Comparison of ENCODE assay signal across 1 cellular context in genomic region chr12:71754461-71755145, GRCh38.
TF ChIP-seq lines count a peak whose summit lies in the region.

Gene RAB21 (plus strand): TSS chr12:71754863. CDS start chr12:71755130, 267 bp downstream.

TF ChIP-seq in K562, 482 proteins besides CTCF, POLR2A, EP300 and RAD21 (continued from another document and continues in another):
- no peak for TF ChIP-seq ZNF518B (CRISPR knock-in tag; IDR thresholded peaks at IDR 0.05)
- no peak for TF ChIP-seq ZNF766 (CRISPR knock-in tag; conservative IDR thresholded peaks at IDR 0.05)
- TF ChIP-seq NKRF (IDR thresholded peaks at IDR 0.05; ENCODE audit: borderline replicate concordance): peak; percentile 19; the same call in 1 of the 2 replicates
- TF ChIP-seq RFX7 (CRISPR knock-in tag; IDR thresholded peaks at IDR 0.05): no peak
- peak; percentile 59; the same call in 1 of the 2 replicates for TF ChIP-seq SP1 (CRISPR knock-in tag; IDR thresholded peaks at IDR 0.05)
- peak; percentile 56; the same call in 1 of the 2 replicates for TF ChIP-seq JUND (IDR thresholded peaks at IDR 0.05; ENCODE audit: borderline replicate concordance, low read depth, low read length)
- TF ChIP-seq JUND (tag; IDR thresholded peaks at IDR 0.05; ENCODE audit: borderline replicate concordance, low read depth, low read length): no peak; the same call in 2 of the 3 replicates
- no peak for TF ChIP-seq ZNF253 (CRISPR knock-in tag; conservative IDR thresholded peaks at IDR 0.05)
- TF ChIP-seq MAX (CRISPR knock-in tag; IDR thresholded peaks at IDR 0.05): peak; percentile 79
- peak; percentile 80; the same call in 1 of the 2 replicates for TF ChIP-seq CBX1 (IDR thresholded peaks at IDR 0.05; ENCODE audit: low read depth)
- TF ChIP-seq POLR2AphosphoS5 (IDR thresholded peaks at IDR 0.05; ENCODE audit: control insufficient read depth, insufficient read depth, low read depth, low read length): peak; percentile 87
- peak in 1 of 2 experiments; percentile 65; a peak in 1 of 4 replicates for TF ChIP-seq SRF (CRISPR knock-in tag; IDR thresholded peaks at IDR 0.05)
- TF ChIP-seq TFAP4 (CRISPR knock-in tag; IDR thresholded peaks at IDR 0.05; ENCODE audit: borderline replicate concordance): peak; percentile 82
- TF ChIP-seq ZNF408 (CRISPR knock-in tag; IDR thresholded peaks at IDR 0.05; ENCODE audit: low read depth): no peak
- peak; percentile 47; the same call in 1 of the 2 replicates for TF ChIP-seq LCOR (CRISPR knock-in tag; IDR thresholded peaks at IDR 0.05)
- TF ChIP-seq GABPB1 (CRISPR knock-in tag; IDR thresholded peaks at IDR 0.05): peak; percentile 77
- TF ChIP-seq RCOR1 (IDR thresholded peaks at IDR 0.05; ENCODE audit: borderline replicate concordance in 1 of 2, low read depth in 2 of 2, low read length in 2 of 2): 0 out of 4 replicates have a peak, but pooled peaks of 1 of the 2 experiments have one; percentile 11
- peak; percentile 67 for TF ChIP-seq RB1 (IDR thresholded peaks at IDR 0.05; ENCODE audit: low read depth)
- peak; percentile 63 for TF ChIP-seq GMEB1 (CRISPR knock-in tag; IDR thresholded peaks at IDR 0.05)
- TF ChIP-seq ATF4 (CRISPR knock-in tag; IDR thresholded peaks at IDR 0.05): no peak
- peak; percentile 84 for TF ChIP-seq SUPT5H (IDR thresholded peaks at IDR 0.05)
- TF ChIP-seq EHMT2 (IDR thresholded peaks at IDR 0.05): no peak
- peak; percentile 24 for TF ChIP-seq SMAD1 (IDR thresholded peaks at IDR 0.05; ENCODE audit: low read depth, low read length, partially characterized antibody)
- TF ChIP-seq CREM (IDR thresholded peaks at IDR 0.05; ENCODE audit: low read depth): peak; percentile 98
- TF ChIP-seq MAZ (CRISPR knock-in tag; conservative IDR thresholded peaks at IDR 0.05 in 1 of 2, IDR thresholded peaks at IDR 0.05 in 1 of 2): peak; percentile 36 to 67; a peak in 3 of 4 replicates
- peak; percentile 91 for TF ChIP-seq RBFOX2 (IDR thresholded peaks at IDR 0.05; ENCODE audit: low read depth, low read length)
- TF ChIP-seq E2F8 (IDR thresholded peaks at IDR 0.05; ENCODE audit: low read depth, partially characterized antibody): peak; percentile 49
- TF ChIP-seq YY1 (IDR thresholded peaks at IDR 0.05; ENCODE audit: borderline replicate concordance in 1 of 3, control insufficient read depth in 1 of 3, extremely low read depth in 1 of 3, insufficient read depth in 3 of 3, insufficient read length in 1 of 3, insufficient replicate concordance in 2 of 3, low read depth in 1 of 3, low read length in 2 of 3): peak; percentile 70 to 95 (median 90)
- TF ChIP-seq ZNF263 (CRISPR knock-in tag; IDR thresholded peaks at IDR 0.05; ENCODE audit: borderline replicate concordance): no peak
- TF ChIP-seq SMARCA4 (IDR thresholded peaks at IDR 0.05): no peak
- peak; percentile 85; the same call in 1 of the 2 replicates for TF ChIP-seq PHF8 (IDR thresholded peaks at IDR 0.05; ENCODE audit: borderline replicate concordance, low read length)
- TF ChIP-seq TEAD1 (CRISPR knock-in tag; IDR thresholded peaks at IDR 0.05): peak; percentile 24 to 53; a peak in 1 of 4 replicates
- peak; percentile 30; the same call in 1 of the 2 replicates for TF ChIP-seq SMARCE1 (IDR thresholded peaks at IDR 0.05)
- TF ChIP-seq MTA3 (IDR thresholded peaks at IDR 0.05; ENCODE audit: borderline replicate concordance): 0 out of 2 replicates have a peak, but pooled peaks have one; percentile 46
- no peak for TF ChIP-seq FOXJ3 (CRISPR knock-in tag; IDR thresholded peaks at IDR 0.05)
- 0 out of 2 replicates have a peak, but pooled peaks have one; percentile 21 for TF ChIP-seq SREBF1 (IDR thresholded peaks at IDR 0.05; ENCODE audit: borderline replicate concordance, low read depth, low read length)
- peak; percentile 91 for TF ChIP-seq CXXC5 (CRISPR knock-in tag; IDR thresholded peaks at IDR 0.05)
- TF ChIP-seq POLR2H (tag; IDR thresholded peaks at IDR 0.05; ENCODE audit: low read depth): no peak
- no peak for TF ChIP-seq FOSL1 (tag; conservative IDR thresholded peaks at IDR 0.05)
- TF ChIP-seq TAF1 (IDR thresholded peaks at IDR 0.05; ENCODE audit: control insufficient read depth, extremely low read depth, insufficient read depth, low read length, severe bottlenecking): peak; percentile 70
- TF ChIP-seq ELF2 (CRISPR knock-in tag; IDR thresholded peaks at IDR 0.05): no peak
- TF ChIP-seq SIN3B (IDR thresholded peaks at IDR 0.05; ENCODE audit: low read depth): peak; percentile 85
- TF ChIP-seq TGIF2 (CRISPR knock-in tag; IDR thresholded peaks at IDR 0.05): 0 out of 2 replicates have a peak, but pooled peaks have one; percentile 29
- no peak for TF ChIP-seq ZFPM2 (CRISPR knock-in tag; IDR thresholded peaks at IDR 0.05)
- TF ChIP-seq ZBTB1 (CRISPR knock-in tag; IDR thresholded peaks at IDR 0.05; ENCODE audit: borderline replicate concordance, low read depth): peak; percentile 78; the same call in 1 of the 2 replicates
- no peak for TF ChIP-seq NFXL1 (CRISPR knock-in tag; IDR thresholded peaks at IDR 0.05)
- no peak for TF ChIP-seq MEF2A (IDR thresholded peaks at IDR 0.05; ENCODE audit: control insufficient read depth, low read depth, low read length)
- 0 out of 2 replicates have a peak, but pooled peaks have one; percentile 49 for TF ChIP-seq JUN (IDR thresholded peaks at IDR 0.05; ENCODE audit: borderline replicate concordance, low read depth, low read length)
- TF ChIP-seq JUN (CRISPR knock-in tag; IDR thresholded peaks at IDR 0.05; ENCODE audit: borderline replicate concordance): no peak
- TF ChIP-seq ZNF146 (CRISPR knock-in tag; IDR thresholded peaks at IDR 0.05; ENCODE audit: unreplicated experiment): no peak
- 0 out of 4 replicates have a peak, but pooled peaks of 1 of the 2 experiments have one; percentile 18 for TF ChIP-seq TBL1XR1 (IDR thresholded peaks at IDR 0.05; ENCODE audit: low read length in 2 of 2)
- peak; percentile 30; the same call in 1 of the 2 replicates for TF ChIP-seq ELF4 (CRISPR knock-in tag; IDR thresholded peaks at IDR 0.05)
- TF ChIP-seq PTTG1 (tag; IDR thresholded peaks at IDR 0.05; ENCODE audit: low read depth): no peak
- peak; percentile 18; the same call in 1 of the 2 replicates for TF ChIP-seq ZBTB7A (IDR thresholded peaks at IDR 0.05; ENCODE audit: borderline replicate concordance, control insufficient read depth, low read depth, low read length)
- no peak for TF ChIP-seq CLOCK (CRISPR knock-in tag; IDR thresholded peaks at IDR 0.05; ENCODE audit: borderline replicate concordance)
